ENCODE assay signal across 1 cellular context in genomic region chr9:136808075-136808780, GRCh38.
TF ChIP-seq lines count a peak whose summit lies in the region.

No MANE protein-coding gene starts in this region.

TF ChIP-seq in K562, 482 proteins besides CTCF, POLR2A, EP300 and RAD21 (continued from another document and continues in another):
- TF ChIP-seq ZBTB34 (CRISPR knock-in tag; IDR thresholded peaks at IDR 0.05) (no peak), ZNF23 (CRISPR knock-in tag; IDR thresholded peaks at IDR 0.05) (no peak), HCFC1 (IDR thresholded peaks at IDR 0.05; ENCODE audit: low read depth, low read length) (no peak), CHD7 (IDR thresholded peaks at IDR 0.05; ENCODE audit: low read depth, low read length) (no peak), RB1 (IDR thresholded peaks at IDR 0.05; ENCODE audit: low read depth) (0 out of 2 replicates have a peak, but pooled peaks have one; percentile 12), RBBP5 (IDR thresholded peaks at IDR 0.05; ENCODE audit: borderline replicate concordance, insufficient read depth, low read length, poor library complexity, severe bottlenecking) (peak; percentile 93), ZNF384 (IDR thresholded peaks at IDR 0.05; ENCODE audit: low read depth, low read length) (no peak), ZEB2 (IDR thresholded peaks at IDR 0.05) (no peak), MCM7 (IDR thresholded peaks at IDR 0.05) (no peak), PTBP1 (IDR thresholded peaks at IDR 0.05; ENCODE audit: low read depth, low read length) (no peak), SNAPC5 (CRISPR knock-in tag; IDR thresholded peaks at IDR 0.05) (no peak), L3MBTL2 (IDR thresholded peaks at IDR 0.05) (peak; percentile 49), STAG1 (CRISPR knock-in tag; IDR thresholded peaks at IDR 0.05; ENCODE audit: borderline replicate concordance) (no peak), HSF4 (CRISPR knock-in tag; IDR thresholded peaks at IDR 0.05; ENCODE audit: borderline replicate concordance) (no peak), CHCHD3 (CRISPR knock-in tag; IDR thresholded peaks at IDR 0.05) (no peak), ESRRA (IDR thresholded peaks at IDR 0.05; ENCODE audit: borderline replicate concordance, low read depth) (no peak), RBM39 (optimal IDR thresholded peaks at IDR 0.05; ENCODE audit: low read depth, low read length) (no peak), TRIM24 (IDR thresholded peaks at IDR 0.05) (no peak), E2F6 (IDR thresholded peaks at IDR 0.05; ENCODE audit: borderline replicate concordance in 1 of 2, extremely low read depth in 1 of 2, insufficient read depth in 1 of 2, insufficient read length in 1 of 2, low read depth in 1 of 2, low read length in 1 of 2, poor library complexity in 1 of 2, severe bottlenecking in 1 of 2) (peak; percentile 18 to 89), SAP30 (IDR thresholded peaks at IDR 0.05; ENCODE audit: borderline replicate concordance, insufficient read depth, low read depth, low read length, poor library complexity, severe bottlenecking) (peak; percentile 37)
- TF ChIP-seq, protein P1, sequence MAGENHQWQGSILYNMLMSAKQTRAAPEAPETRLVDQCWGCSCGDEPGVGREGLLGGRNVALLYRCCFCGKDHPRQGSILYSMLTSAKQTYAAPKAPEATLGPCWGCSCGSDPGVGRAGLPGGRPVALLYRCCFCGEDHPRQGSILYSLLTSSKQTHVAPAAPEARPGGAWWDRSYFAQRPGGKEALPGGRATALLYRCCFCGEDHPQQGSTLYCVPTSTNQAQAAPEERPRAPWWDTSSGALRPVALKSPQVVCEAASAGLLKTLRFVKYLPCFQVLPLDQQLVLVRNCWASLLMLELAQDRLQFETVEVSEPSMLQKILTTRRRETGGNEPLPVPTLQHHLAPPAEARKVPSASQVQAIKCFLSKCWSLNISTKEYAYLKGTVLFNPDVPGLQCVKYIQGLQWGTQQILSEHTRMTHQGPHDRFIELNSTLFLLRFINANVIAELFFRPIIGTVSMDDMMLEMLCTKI (IDR thresholded peaks at IDR 0.05; ENCODE audit: partially characterized antibody): no peak
- TF ChIP-seq, protein P2, sequence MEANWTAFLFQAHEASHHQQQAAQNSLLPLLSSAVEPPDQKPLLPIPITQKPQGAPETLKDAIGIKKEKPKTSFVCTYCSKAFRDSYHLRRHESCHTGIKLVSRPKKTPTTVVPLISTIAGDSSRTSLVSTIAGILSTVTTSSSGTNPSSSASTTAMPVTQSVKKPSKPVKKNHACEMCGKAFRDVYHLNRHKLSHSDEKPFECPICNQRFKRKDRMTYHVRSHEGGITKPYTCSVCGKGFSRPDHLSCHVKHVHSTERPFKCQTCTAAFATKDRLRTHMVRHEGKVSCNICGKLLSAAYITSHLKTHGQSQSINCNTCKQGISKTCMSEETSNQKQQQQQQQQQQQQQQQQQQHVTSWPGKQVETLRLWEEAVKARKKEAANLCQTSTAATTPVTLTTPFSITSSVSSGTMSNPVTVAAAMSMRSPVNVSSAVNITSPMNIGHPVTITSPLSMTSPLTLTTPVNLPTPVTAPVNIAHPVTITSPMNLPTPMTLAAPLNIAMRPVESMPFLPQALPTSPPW (CRISPR knock-in tag; IDR thresholded peaks at IDR 0.05): peak; percentile 77
- TF ChIP-seq, protein P3, sequence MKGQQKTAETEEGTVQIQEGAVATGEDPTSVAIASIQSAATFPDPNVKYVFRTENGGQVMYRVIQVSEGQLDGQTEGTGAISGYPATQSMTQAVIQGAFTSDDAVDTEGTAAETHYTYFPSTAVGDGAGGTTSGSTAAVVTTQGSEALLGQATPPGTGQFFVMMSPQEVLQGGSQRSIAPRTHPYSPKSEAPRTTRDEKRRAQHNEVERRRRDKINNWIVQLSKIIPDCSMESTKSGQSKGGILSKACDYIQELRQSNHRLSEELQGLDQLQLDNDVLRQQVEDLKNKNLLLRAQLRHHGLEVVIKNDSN (CRISPR knock-in tag; IDR thresholded peaks at IDR 0.05): no peak
- TF ChIP-seq, protein P4, sequence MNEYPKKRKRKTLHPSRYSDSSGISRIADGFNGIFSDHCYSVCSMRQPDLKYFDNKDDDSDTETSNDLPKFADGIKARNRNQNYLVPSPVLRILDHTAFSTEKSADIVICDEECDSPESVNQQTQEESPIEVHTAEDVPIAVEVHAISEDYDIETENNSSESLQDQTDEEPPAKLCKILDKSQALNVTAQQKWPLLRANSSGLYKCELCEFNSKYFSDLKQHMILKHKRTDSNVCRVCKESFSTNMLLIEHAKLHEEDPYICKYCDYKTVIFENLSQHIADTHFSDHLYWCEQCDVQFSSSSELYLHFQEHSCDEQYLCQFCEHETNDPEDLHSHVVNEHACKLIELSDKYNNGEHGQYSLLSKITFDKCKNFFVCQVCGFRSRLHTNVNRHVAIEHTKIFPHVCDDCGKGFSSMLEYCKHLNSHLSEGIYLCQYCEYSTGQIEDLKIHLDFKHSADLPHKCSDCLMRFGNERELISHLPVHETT (CRISPR knock-in tag; conservative IDR thresholded peaks at IDR 0.05 in 1 of 2, IDR thresholded peaks at IDR 0.05 in 1 of 2): peak in 1 of 2 experiments; percentile 19; a peak in 1 of 4 replicates
- TF ChIP-seq, protein P5, sequence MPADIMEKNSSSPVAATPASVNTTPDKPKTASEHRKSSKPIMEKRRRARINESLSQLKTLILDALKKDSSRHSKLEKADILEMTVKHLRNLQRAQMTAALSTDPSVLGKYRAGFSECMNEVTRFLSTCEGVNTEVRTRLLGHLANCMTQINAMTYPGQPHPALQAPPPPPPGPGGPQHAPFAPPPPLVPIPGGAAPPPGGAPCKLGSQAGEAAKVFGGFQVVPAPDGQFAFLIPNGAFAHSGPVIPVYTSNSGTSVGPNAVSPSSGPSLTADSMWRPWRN (IDR thresholded peaks at IDR 0.05; ENCODE audit: low read depth): no peak
- TF ChIP-seq, protein P6, sequence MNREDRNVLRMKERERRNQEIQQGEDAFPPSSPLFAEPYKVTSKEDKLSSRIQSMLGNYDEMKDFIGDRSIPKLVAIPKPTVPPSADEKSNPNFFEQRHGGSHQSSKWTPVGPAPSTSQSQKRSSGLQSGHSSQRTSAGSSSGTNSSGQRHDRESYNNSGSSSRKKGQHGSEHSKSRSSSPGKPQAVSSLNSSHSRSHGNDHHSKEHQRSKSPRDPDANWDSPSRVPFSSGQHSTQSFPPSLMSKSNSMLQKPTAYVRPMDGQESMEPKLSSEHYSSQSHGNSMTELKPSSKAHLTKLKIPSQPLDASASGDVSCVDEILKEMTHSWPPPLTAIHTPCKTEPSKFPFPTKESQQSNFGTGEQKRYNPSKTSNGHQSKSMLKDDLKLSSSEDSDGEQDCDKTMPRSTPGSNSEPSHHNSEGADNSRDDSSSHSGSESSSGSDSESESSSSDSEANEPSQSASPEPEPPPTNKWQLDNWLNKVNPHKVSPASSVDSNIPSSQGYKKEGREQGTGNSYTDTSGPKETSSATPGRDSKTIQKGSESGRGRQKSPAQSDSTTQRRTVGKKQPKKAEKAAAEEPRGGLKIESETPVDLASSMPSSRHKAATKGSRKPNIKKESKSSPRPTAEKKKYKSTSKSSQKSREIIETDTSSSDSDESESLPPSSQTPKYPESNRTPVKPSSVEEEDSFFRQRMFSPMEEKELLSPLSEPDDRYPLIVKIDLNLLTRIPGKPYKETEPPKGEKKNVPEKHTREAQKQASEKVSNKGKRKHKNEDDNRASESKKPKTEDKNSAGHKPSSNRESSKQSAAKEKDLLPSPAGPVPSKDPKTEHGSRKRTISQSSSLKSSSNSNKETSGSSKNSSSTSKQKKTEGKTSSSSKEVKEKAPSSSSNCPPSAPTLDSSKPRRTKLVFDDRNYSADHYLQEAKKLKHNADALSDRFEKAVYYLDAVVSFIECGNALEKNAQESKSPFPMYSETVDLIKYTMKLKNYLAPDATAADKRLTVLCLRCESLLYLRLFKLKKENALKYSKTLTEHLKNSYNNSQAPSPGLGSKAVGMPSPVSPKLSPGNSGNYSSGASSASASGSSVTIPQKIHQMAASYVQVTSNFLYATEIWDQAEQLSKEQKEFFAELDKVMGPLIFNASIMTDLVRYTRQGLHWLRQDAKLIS (CRISPR knock-in tag; IDR thresholded peaks at IDR 0.05): 0 out of 2 replicates have a peak, but pooled peaks have one; percentile 41
